In genomic region chr13:60363288-60363687, GRCh38 we compare ENCODE assay signal across 33 cellular contexts.
"Had no signal": no experiment of that assay in that cellular context is flagged by ENCODE, and none has a peak within 500 bp of the region (broad histone marks: within the 10 kb centered on the region; RNA-seq: fewer than 3 reads in every experiment).

No MANE protein-coding gene starts in this region.

- H3K4me1 ChIP-seq: adrenal gland, body of pancreas, colonic mucosa, esophagus squamous epithelium, gastroesophageal sphincter, heart right ventricle had no signal

- H3K27me3 Mint-ChIP-seq: activated CD8-positive, alpha-beta T cell treated with anti-CD3 and anti-CD28 coated beads for 36 hours had no signal

- H3K27me3 ChIP-seq: adrenal gland, body of pancreas, colonic mucosa, gastroesophageal sphincter, hepatocyte had no signal

- H3K4me3 Mint-ChIP-seq: activated B cell treated with CpG ODN at 0.5 μM for 24 hours; activated CD8-positive, alpha-beta T cell treated with anti-CD3 and anti-CD28 coated beads for 36 hours; activated naive CD8-positive, alpha-beta T cell; activated naive CD8-positive, alpha-beta T cell treated with anti-CD3 and anti-CD28 coated beads, Interleukin-2, amount 50 U/mL, for 24 hours; activated T-cell treated with anti-CD3 and anti-CD28 coated beads, Interleukin-2, amount 50 U/mL, for 4 hours; activated T-helper 17 cell treated with anti-CD3 and anti-CD28 coated beads, Interleukin-2, amount 50 U/mL, for 72 hours had no signal

- H3K9me3 Mint-ChIP-seq: activated B cell treated with CpG ODN at 0.5 μM for 24 hours; activated CD8-positive, alpha-beta T cell treated with anti-CD3 and anti-CD28 coated beads for 36 hours; activated naive CD8-positive, alpha-beta T cell treated with anti-CD3 and anti-CD28 coated beads, Interleukin-2, amount 50 U/mL, for 24 hours; activated T-cell treated with anti-CD3 and anti-CD28 coated beads, Interleukin-2, amount 50 U/mL, for 4 hours; activated T-helper 17 cell treated with anti-CD3 and anti-CD28 coated beads, Interleukin-2, amount 50 U/mL, for 72 hours had no signal

- H3K4me1 Mint-ChIP-seq: activated B cell treated with CpG ODN at 0.5 μM for 24 hours; activated naive CD8-positive, alpha-beta T cell treated with anti-CD3 and anti-CD28 coated beads, Interleukin-2, amount 50 U/mL, for 24 hours; activated T-helper 17 cell treated with anti-CD3 and anti-CD28 coated beads, Interleukin-2, amount 50 U/mL, for 72 hours had no signal

- H3K27ac Mint-ChIP-seq: activated B cell treated with CpG ODN at 0.5 μM for 24 hours; activated CD8-positive, alpha-beta T cell treated with anti-CD3 and anti-CD28 coated beads for 36 hours; activated naive CD8-positive, alpha-beta T cell; activated naive CD8-positive, alpha-beta T cell treated with anti-CD3 and anti-CD28 coated beads, Interleukin-2, amount 50 U/mL, for 24 hours; activated T-helper 17 cell treated with anti-CD3 and anti-CD28 coated beads, Interleukin-2, amount 50 U/mL, for 72 hours had no signal

- H3K79me2 ChIP-seq: hepatocyte had no signal

- FAIRE-seq: endometrium, endothelial cell of umbilical vein, TTC549 had no signal

- H3K4me3 ChIP-seq: adrenal gland, body of pancreas, colonic mucosa, esophagus squamous epithelium, gastroesophageal sphincter, heart right ventricle, hepatocyte had no signal

- ATAC-seq: activated CD4-positive, CD25-positive, alpha-beta regulatory T cell treated with anti-CD3 and anti-CD28 coated beads, Interleukin-2, amount 50 U/mL, for 24 hours; activated CD8-positive, alpha-beta T cell treated with anti-CD3 and anti-CD28 coated beads for 36 hours; activated naive CD8-positive, alpha-beta T cell treated with anti-CD3 and anti-CD28 coated beads, Interleukin-2, amount 50 U/mL, for 24 hours; activated T-cell treated with anti-CD3 and anti-CD28 coated beads, Interleukin-2, amount 50 U/mL, for 4 hours; activated T-helper 17 cell treated with anti-CD3 and anti-CD28 coated beads, Interleukin-2, amount 50 U/mL, for 72 hours; body of pancreas; gastroesophageal sphincter; heart right ventricle had no signal

- H3K9me3 ChIP-seq: adrenal gland, body of pancreas, colonic mucosa, esophagus squamous epithelium, gastroesophageal sphincter, heart right ventricle had no signal

- H3K36me3 Mint-ChIP-seq: activated naive CD8-positive, alpha-beta T cell had no signal

- H3K36me3 ChIP-seq: adrenal gland, colonic mucosa, esophagus squamous epithelium, gastroesophageal sphincter, heart right ventricle, WERI-Rb-1 had no signal

- H3K4me2 ChIP-seq: hepatocyte had no signal

- H3K27ac ChIP-seq: adrenal gland, body of pancreas, colonic mucosa, epithelial cell of prostate, esophagus squamous epithelium, gastroesophageal sphincter, heart right ventricle, hepatocyte, WERI-Rb-1 had no signal

- DNase-seq: activated B cell treated with CpG ODN at 0.5 μM for 24 hours; activated CD4-positive, alpha-beta T cell treated with anti-CD3 and anti-CD28 coated beads for 48 hours; activated CD4-positive, alpha-beta T cell treated with anti-CD3 and anti-CD28 coated beads, Interleukin-2, amount 50 U/mL, for 1 hour; activated CD4-positive, alpha-beta T cell treated with anti-CD3 and anti-CD28 coated beads, Interleukin-2, amount 50 U/mL, for 48 hours; activated CD8-positive, alpha-beta memory T cell treated with anti-CD3 and anti-CD28 coated beads for 24 hours; activated CD8-positive, alpha-beta T cell treated with anti-CD3 and anti-CD28 coated beads for 36 hours; activated effector memory CD4-positive, alpha-beta T cell treated with Interleukin-2 at 50 U/mL for 16 hours; activated gamma-delta T cell treated with Interleukin-2 at 50 U/mL for 16 hours; activated naive CD4-positive, alpha-beta T cell treated with anti-CD3 and anti-CD28 coated beads, Interleukin-2, amount 50 U/mL, for 16 hours; activated naive CD4-positive, alpha-beta T cell treated with Interleukin-2 at 50 U/mL for 16 hours; activated naive CD8-positive, alpha-beta T cell treated with anti-CD3 and anti-CD28 coated beads, Interleukin-2, amount 50 U/mL, for 24 hours; activated T-cell treated with anti-CD3 and anti-CD28 coated beads, Interleukin-2, amount 50 U/mL, for 4 hours; adrenal gland; amygdala; aorta; body of pancreas; caudate nucleus; colonic mucosa; effector CD8-positive, alpha-beta T cell; esophagus squamous epithelium; foreskin melanocyte; heart right ventricle; T-helper 2 cell; WERI-Rb-1 had no signal

- H2AFZ ChIP-seq: hepatocyte had no signal
